9 cellular contexts compared by ENCODE assay signal in genomic region chr16:66619534-66620418, GRCh38. TPM values are rescaled to one million over a fixed set of nuclear protein-coding genes. Genes with fewer than 3 reads are reported as not detected.
DNase-seq lines count a peak whose midpoint lies in the region; ATAC-seq and TF ChIP-seq lines count a peak whose summit lies in the region.
"Had no signal": no experiment of that assay in that cellular context is flagged by ENCODE, and none has a peak within 500 bp of the region (broad histone marks: within the 10 kb centered on the region; RNA-seq: fewer than 3 reads in every experiment).

No MANE protein-coding gene starts in this region.

- no peak overlapping the region for H3K4me3 Mint-ChIP-seq in GM23338

- H3K4me2 ChIP-seq in GM23338: no peak overlapping the region

- no peaks in the 10 kb centered on the region; the same call in 1 of the 2 replicates for H3K36me3 ChIP-seq in ACC112 (ENCODE audit: insufficient read depth, low read length)
- H3K36me3 ChIP-seq in GM23338 (ENCODE audit: insufficient read depth): no peaks in the 10 kb centered on the region; the same call in 1 of the 2 replicates
- H3K36me3 ChIP-seq in SK-N-MC (ENCODE audit: insufficient read depth, low read length): no peaks in the 10 kb centered on the region
- no peaks in the 10 kb centered on the region for H3K36me3 ChIP-seq in MG63

- H3K36me3 Mint-ChIP-seq in GM23338 (ENCODE audit: low read depth): peaks cover 29% of the 10 kb centered on the region

- no peak overlapping the region for H3K27ac Mint-ChIP-seq in GM23338

- no peak for TF ChIP-seq CTCF in GM23338 (conservative IDR thresholded peaks at IDR 0.05; ENCODE audit: low read depth in 2 of 2)

- H3K9ac ChIP-seq in SK-N-MC (ENCODE audit: insufficient read length): no peak overlapping the region

- no peaks in the 10 kb centered on the region for H3F3A ChIP-seq in GM23338 (replicated peaks; ENCODE audit: low read depth)

- no peaks in the 10 kb centered on the region for H3K27me3 Mint-ChIP-seq in GM23338 (ENCODE audit: insufficient read depth, low read depth, poor library complexity)

- no peaks in the 10 kb centered on the region for H3K79me2 ChIP-seq in ACC112 (ENCODE audit: control insufficient read depth, insufficient read depth, low read length, unreplicated experiment)
- no peaks in the 10 kb centered on the region for H3K79me2 ChIP-seq in GM23338 (replicated peaks; ENCODE audit: insufficient read depth)

- H3K9me2 ChIP-seq in GM23338 (ENCODE audit: insufficient read depth): no peaks in the 10 kb centered on the region

- no peaks in the 10 kb centered on the region for H3K9me3 Mint-ChIP-seq in GM23338

- H3K4me3 ChIP-seq in ACC112 (ENCODE audit: low read depth, low read length) (peak overlapping the region; percentile 58; the same call in 1 of the 2 replicates), GM23338 (no peak overlapping the region), SK-N-MC (no peak overlapping the region; the same call in 1 of the 2 replicates), MG63 (no peak overlapping the region)

- no peak overlapping the region for H2AFZ ChIP-seq in ACC112 (ENCODE audit: low read length, unreplicated experiment)
- H2AFZ ChIP-seq in GM23338: no peak overlapping the region

- H3K4me1 ChIP-seq in ACC112 (ENCODE audit: control insufficient read depth, insufficient read depth, low read length, unreplicated experiment): peaks cover 57% of the 10 kb centered on the region
- peaks cover 16% of the 10 kb centered on the region for H3K4me1 ChIP-seq in GM23338 (ENCODE audit: insufficient read depth)

- DNase-seq in GM23338 (ENCODE audit: low spot score) (no peak), SK-N-MC (ENCODE audit: low read depth, low spot score) (peak; percentile 44), iPS-NIHi7 (ENCODE audit: extremely low spot score) (peak; percentile 37), NCI-H226 (no peak), NCI-H345 (lab: John Stamatoyannopoulos, UW) (no peak), MG63 (no peak)
- DNase-seq in activated CD4-positive, CD25-positive, alpha-beta regulatory T cell treated with anti-CD3 and anti-CD28 coated beads, Interleukin-2, amount 50 U/mL, for 72 hours: no peak
- DNase-seq: NCI-H2081 treated with DMSO at 0.1 percent for 48 hours had no signal

- peak; percentile 38 for ATAC-seq in GM23338

- H3K27me3 ChIP-seq in ACC112 (ENCODE audit: insufficient read depth, low read length) (no peaks in the 10 kb centered on the region), GM23338 (ENCODE audit: insufficient read depth) (no peaks in the 10 kb centered on the region), MG63 (no peaks in the 10 kb centered on the region)

- H3K27ac ChIP-seq in ACC112 (ENCODE audit: low read depth, low read length): peak overlapping the region; percentile 98
- H3K27ac ChIP-seq in GM23338 (ENCODE audit: low read depth): no peak overlapping the region
- H3K27ac ChIP-seq in SK-N-MC: peak overlapping the region; percentile 71

- peaks cover 24% of the 10 kb centered on the region for H3K4me1 Mint-ChIP-seq in GM23338

- H4K20me1 ChIP-seq in GM23338 (replicated peaks; ENCODE audit: insufficient read depth): peaks cover 5% of the 10 kb centered on the region; the same call in 1 of the 2 replicates

- H3K9me3 ChIP-seq in SK-N-MC (ENCODE audit: low read depth, low read length): no peaks in the 10 kb centered on the region
- no peaks in the 10 kb centered on the region for H3K9me3 ChIP-seq in MG63

TF ChIP-seq in GM23338, 12 proteins besides CTCF, POLR2A, EP300 and RAD21 (continues in another document):
- no peak for TF ChIP-seq NANOG (IDR thresholded peaks at IDR 0.05; ENCODE audit: borderline replicate concordance)
- no peak for TF ChIP-seq POLR2AphosphoS5 (IDR thresholded peaks at IDR 0.05; ENCODE audit: low read depth)
- no peak for TF ChIP-seq JUNB (IDR thresholded peaks at IDR 0.05; ENCODE audit: unreplicated experiment)
- no peak for TF ChIP-seq STAT1 (IDR thresholded peaks at IDR 0.05; ENCODE audit: unreplicated experiment)
- no peak for TF ChIP-seq ETS1 (IDR thresholded peaks at IDR 0.05)
- no peak for TF ChIP-seq ZNF331 (CRISPR knock-in tag; IDR thresholded peaks at IDR 0.05; ENCODE audit: low read depth)
- no peak for TF ChIP-seq EZH2 (IDR thresholded peaks at IDR 0.05; ENCODE audit: low read depth, unreplicated experiment)
- TF ChIP-seq ZNF462 (CRISPR knock-in tag; IDR thresholded peaks at IDR 0.05): no peak
- no peak for TF ChIP-seq CREB1 (CRISPR knock-in tag; IDR thresholded peaks at IDR 0.05; ENCODE audit: low read depth)
- TF ChIP-seq ZNF114 (CRISPR knock-in tag; IDR thresholded peaks at IDR 0.05): no peak
- no peak for TF ChIP-seq EZH2phosphoT487 (IDR thresholded peaks at IDR 0.05; ENCODE audit: unreplicated experiment)

RNA-seq across cellular contexts. Expression of gene CMTM3, which starts 15.3 kb away (rescaled TPM):
- 16.4 and 20.0 TPM in 2 replicates for total RNA-seq in GM23338 (2014; rRNA removed; shearing (Covaris generic))
- 16.6 and 17.5 TPM in 2 replicates for polyA plus RNA-seq in GM23338 (2016; fragmentation: Nextera tagmentation; extraction: Ambion mirVana)
- 17.3 and 27.6 TPM in 2 replicates for total RNA-seq in MG63 (2014; rRNA removed; shearing (Covaris generic); ENCODE audit: low replicate concordance)

RNA-seq across cellular contexts. Expression of gene CMTM2, which starts 40.5 kb away (rescaled TPM):
- total RNA-seq in GM23338 (2014; rRNA removed; shearing (Covaris generic)): not detected in 2 replicates
- polyA plus RNA-seq in GM23338 (2016; fragmentation: Nextera tagmentation; extraction: Ambion mirVana): not detected in 2 replicates
- total RNA-seq in MG63 (2014; rRNA removed; shearing (Covaris generic); ENCODE audit: low replicate concordance): not detected in 2 replicates

RNA-seq across cellular contexts. Expression of gene CMTM1, which starts 53.5 kb away (rescaled TPM):
- total RNA-seq in GM23338 (2014; rRNA removed; shearing (Covaris generic)): 1.4 TPM in 1 of 2 replicates, not detected in the other
- polyA plus RNA-seq in GM23338 (2016; fragmentation: Nextera tagmentation; extraction: Ambion mirVana): 1.8 and 1.9 TPM in 2 replicates
- total RNA-seq in MG63 (2014; rRNA removed; shearing (Covaris generic); ENCODE audit: low replicate concordance): 4.1 TPM in 1 of 2 replicates, not detected in the other

Comparison
In these comparisons a context has a peak if more than half of its experiments do, and no peak if none do; other contexts are left out.
1. DNase-seq: peak in SK-N-MC (single experiment) and iPS-NIHi7 (single experiment); none in GM23338 (single experiment), NCI-H226 (single experiment), NCI-H345 (single experiment), activated CD4-positive, CD25-positive, alpha-beta regulatory T cell treated with anti-CD3 and anti-CD28 coated beads, Interleukin-2, amount 50 U/mL, for 72 hours (single experiment) and MG63 (single experiment).